ENCODE assay signal across 25 cellular contexts in genomic region chr9:108316066-108316465, GRCh38.
"Had no signal": no experiment of that assay in that cellular context is flagged by ENCODE, and none has a peak within 500 bp of the region (broad histone marks: within the 10 kb centered on the region; RNA-seq: fewer than 3 reads in every experiment).

No MANE protein-coding gene starts in this region.

- H3K4me3 ChIP-seq: SK-N-MC had no signal

- H3K27ac Mint-ChIP-seq: activated CD4-positive, alpha-beta T cell treated with anti-CD3 and anti-CD28 coated beads for 36 hours; activated CD8-positive, alpha-beta memory T cell treated with anti-CD3 and anti-CD28 coated beads, Interleukin-2, amount 10 ng/mL, durations not matched to agents 7 days and 5 days; activated naive CD4-positive, alpha-beta T cell treated with anti-CD3 and anti-CD28 coated beads, Interleukin-2, amount 10 ng/mL, durations not matched to agents 7 days and 5 days; activated naive CD8-positive, alpha-beta T cell treated with anti-CD3 and anti-CD28 coated beads for 36 hours; T-cell had no signal

- H3K9me3 Mint-ChIP-seq: activated naive CD8-positive, alpha-beta T cell treated with anti-CD3 and anti-CD28 coated beads for 36 hours had no signal

- ATAC-seq: activated CD4-positive, alpha-beta T cell treated with anti-CD3 and anti-CD28 coated beads for 36 hours; activated CD8-positive, alpha-beta memory T cell treated with anti-CD3 and anti-CD28 coated beads, Interleukin-2, amount 10 ng/mL, durations not matched to agents 7 days and 5 days; activated T-cell treated with anti-CD3 and anti-CD28 coated beads, Interleukin-2, amount 50 U/mL, for 4 hours; Panc1; Right ventricle myocardium inferior; T-cell had no signal

- H3K4me3 Mint-ChIP-seq: activated CD4-positive, alpha-beta T cell treated with anti-CD3 and anti-CD28 coated beads for 36 hours; activated CD8-positive, alpha-beta memory T cell treated with anti-CD3 and anti-CD28 coated beads, Interleukin-2, amount 10 ng/mL, durations not matched to agents 7 days and 5 days; activated naive CD4-positive, alpha-beta T cell treated with anti-CD3 and anti-CD28 coated beads, Interleukin-2, amount 10 ng/mL, durations not matched to agents 7 days and 5 days; activated naive CD8-positive, alpha-beta T cell treated with anti-CD3 and anti-CD28 coated beads for 36 hours; activated T-cell treated with anti-CD3 and anti-CD28 coated beads, Interleukin-2, amount 50 U/mL, for 4 hours; T-cell had no signal

- H3K27ac ChIP-seq: KMS-11, SK-N-MC, VCaP had no signal

- H3K9ac ChIP-seq: KMS-11 had no signal

- H3K4me1 Mint-ChIP-seq: activated CD4-positive, alpha-beta T cell treated with anti-CD3 and anti-CD28 coated beads for 36 hours; activated CD8-positive, alpha-beta memory T cell treated with anti-CD3 and anti-CD28 coated beads, Interleukin-2, amount 10 ng/mL, durations not matched to agents 7 days and 5 days; activated naive CD4-positive, alpha-beta T cell treated with anti-CD3 and anti-CD28 coated beads, Interleukin-2, amount 10 ng/mL, durations not matched to agents 7 days and 5 days; activated naive CD8-positive, alpha-beta T cell treated with anti-CD3 and anti-CD28 coated beads for 36 hours; T-cell had no signal

- H3K27me3 Mint-ChIP-seq: activated CD4-positive, alpha-beta T cell treated with anti-CD3 and anti-CD28 coated beads for 36 hours; activated CD8-positive, alpha-beta memory T cell treated with anti-CD3 and anti-CD28 coated beads, Interleukin-2, amount 10 ng/mL, durations not matched to agents 7 days and 5 days; activated naive CD4-positive, alpha-beta T cell treated with anti-CD3 and anti-CD28 coated beads, Interleukin-2, amount 10 ng/mL, durations not matched to agents 7 days and 5 days; activated naive CD8-positive, alpha-beta T cell treated with anti-CD3 and anti-CD28 coated beads for 36 hours; T-cell had no signal

- H3K4me2 ChIP-seq: KMS-11 had no signal

- DNase-seq: activated CD4-positive, alpha-beta T cell treated with anti-CD3 and anti-CD28 coated beads for 36 hours; activated CD4-positive, alpha-beta T cell treated with anti-CD3 and anti-CD28 coated beads, Interleukin-2, amount 50 U/mL, for 4 hours; activated CD8-positive, alpha-beta memory T cell treated with anti-CD3 and anti-CD28 coated beads, Interleukin-2, amount 10 ng/mL, durations not matched to agents 7 days and 5 days; activated gamma-delta T cell treated with Interleukin-2 at 50 U/mL for 16 hours; activated naive CD4-positive, alpha-beta T cell treated with anti-CD3 and anti-CD28 coated beads, Interleukin-2, amount 10 ng/mL, durations not matched to agents 7 days and 5 days; activated naive CD8-positive, alpha-beta T cell treated with anti-CD3 and anti-CD28 coated beads for 36 hours; activated T-cell treated with anti-CD3 and anti-CD28 coated beads, Interleukin-2, amount 50 U/mL, for 4 hours; anterior cingulate cortex; cerebellar nuclear complex; NCI-H1105; NCI-H1436; NCI-H1694 treated with DMSO at 0.1 percent for 48 hours; NCI-H446; NCI-H748 treated with DMSO at 0.1 percent for 48 hours; NK-92 treated with Interleukin-12 subunit alpha and Interleukin-12 subunit beta, amount 100 ng/mL, for 24 hours; OCI-M1; RPMI8226; T-cell; T-helper 2 cell; T1000 had no signal

- H3K36me3 Mint-ChIP-seq: activated CD8-positive, alpha-beta memory T cell treated with anti-CD3 and anti-CD28 coated beads, Interleukin-2, amount 10 ng/mL, durations not matched to agents 7 days and 5 days; activated naive CD4-positive, alpha-beta T cell treated with anti-CD3 and anti-CD28 coated beads, Interleukin-2, amount 10 ng/mL, durations not matched to agents 7 days and 5 days; activated naive CD8-positive, alpha-beta T cell treated with anti-CD3 and anti-CD28 coated beads for 36 hours; T-cell had no signal
